14 cellular contexts compared by ENCODE assay signal in the genomic region with DNA sequence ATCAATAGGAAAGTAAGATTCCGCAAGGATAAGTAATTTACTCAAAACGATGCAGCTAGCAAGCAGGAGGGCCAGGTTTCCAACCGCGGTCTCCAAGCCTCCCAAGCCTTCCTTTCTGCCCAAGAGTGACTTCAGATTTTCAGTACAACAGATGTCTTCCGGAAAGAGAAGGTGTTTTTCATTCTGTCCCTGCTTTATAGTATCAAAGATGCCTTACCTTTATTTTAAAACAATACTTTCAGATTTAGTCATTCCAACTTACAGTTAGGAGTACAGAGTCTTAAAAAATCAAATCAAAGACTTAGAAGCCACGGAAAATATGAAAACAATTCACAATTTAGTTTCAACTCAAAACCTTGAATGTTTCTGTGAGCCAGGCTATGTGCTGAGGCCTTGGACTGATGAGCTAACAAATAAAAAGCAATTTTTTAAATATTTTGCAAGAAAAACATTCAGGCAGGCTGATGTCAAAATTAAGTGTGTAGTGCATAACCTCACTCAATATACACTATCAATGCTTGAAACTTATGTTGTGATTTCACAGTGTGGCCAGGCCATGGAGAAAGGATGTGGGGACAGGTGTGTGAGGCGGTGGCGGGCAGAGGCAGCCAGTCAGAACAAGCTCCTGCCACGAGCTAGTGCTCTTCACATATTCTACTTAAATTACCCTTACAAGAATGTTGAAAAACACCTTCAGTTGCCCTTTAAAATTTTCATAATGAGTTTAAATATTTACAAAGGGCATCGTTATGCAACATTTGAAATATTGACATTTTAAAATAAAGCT. TPM values are rescaled to one million over a fixed set of nuclear protein-coding genes. Genes with fewer than 3 reads are reported as not detected.
DNase-seq lines count a peak whose midpoint lies in the region; ATAC-seq and TF ChIP-seq lines count a peak whose summit lies in the region.
"Had no signal": no experiment of that assay in that cellular context is flagged by ENCODE, and none has a peak within 500 bp of the region (broad histone marks: within the 10 kb centered on the region; RNA-seq: fewer than 3 reads in every experiment).

No MANE protein-coding gene starts in this region.

- peaks cover 3% of the 10 kb centered on the region for H3K27me3 Mint-ChIP-seq in activated naive CD8-positive, alpha-beta T cell treated with anti-CD3 and anti-CD28 coated beads for 36 hours
- H3K27me3 Mint-ChIP-seq in osteocyte (ENCODE audit: unreplicated experiment), result peaks cover 4% of the 10 kb centered on the region

- WGBS in aorta, 2 donors, result 85 to 89% methylated on average over 10 of the region's 10 CpGs

- ATAC-seq in GM19043 (IDR thresholded peaks at IDR 0.05; ENCODE audit: low read depth, unreplicated experiment) (peak; percentile 94), HG02938 (IDR thresholded peaks at IDR 0.05; ENCODE audit: unreplicated experiment) (peak; percentile 54), aorta (ENCODE audit: low FRiP score) (no peak)
- ATAC-seq: CD8-positive, alpha-beta T cell; SK-N-SH treated with all-trans-retinoic acid at 6 μM for 48 hours had no signal

- DNase-seq in GM06990 (ENCODE audit: extremely low read depth, insufficient read length), result peak; percentile 55
- DNase-seq in activated naive CD8-positive, alpha-beta T cell treated with anti-CD3 and anti-CD28 coated beads for 36 hours, result peak; percentile 26
- DNase-seq in NCI-H1694 treated with DMSO at 0.1 percent for 48 hours (lab: John Stamatoyannopoulos, UW), result no peak
- no peak for DNase-seq in osteocyte (ENCODE audit: extremely low spot score, unreplicated experiment)
- DNase-seq in NCI-H187 treated with DMSO at 0.1 percent for 48 hours (lab: John Stamatoyannopoulos, UW), result no peak
- no peak for DNase-seq in aorta
- DNase-seq: CD8-positive, alpha-beta T cell; stimulated activated CD4-positive, alpha-beta T cell treated with anti-CD3 and anti-CD28 coated beads, Interleukin-4, amount 100 ng/mL, for 1 hour had no signal

- H3K36me3 Mint-ChIP-seq in activated naive CD8-positive, alpha-beta T cell treated with anti-CD3 and anti-CD28 coated beads for 36 hours, result peaks cover 2% of the 10 kb centered on the region
- peaks cover 13% of the 10 kb centered on the region for H3K36me3 Mint-ChIP-seq in osteocyte (ENCODE audit: unreplicated experiment)

- no peaks in the 10 kb centered on the region for H3K27me3 ChIP-seq in GM06990 (replicated peaks; ENCODE audit: control insufficient read depth, insufficient read depth, low read length)
- no peaks in the 10 kb centered on the region for H3K27me3 ChIP-seq in aorta (ENCODE audit: control insufficient read depth in 1 of 2, insufficient read depth in 2 of 2, low read length in 1 of 2)
- H3K27me3 ChIP-seq: cardiac muscle cell, neutrophil had no signal

- H3K4me3 ChIP-seq in GM06990 (replicated peaks; ENCODE audit: low read depth, low read length) (no peak overlapping the region), aorta (ENCODE audit: low read length in 2 of 2) (no peak overlapping the region)
- H3K4me3 ChIP-seq: cardiac muscle cell had no signal

- H3K4me3 Mint-ChIP-seq in activated naive CD8-positive, alpha-beta T cell treated with anti-CD3 and anti-CD28 coated beads for 36 hours, result no peak overlapping the region
- no peak overlapping the region for H3K4me3 Mint-ChIP-seq in osteocyte (ENCODE audit: unreplicated experiment)
- H3K4me3 Mint-ChIP-seq: CD8-positive, alpha-beta T cell had no signal

- intact Hi-C loops in aorta (cut with DNase I), result no loop called here

- no peaks in the 10 kb centered on the region for H3K4me1 ChIP-seq in aorta (ENCODE audit: control insufficient read depth in 1 of 2, insufficient read depth in 2 of 2, low read length in 2 of 2)

- peaks cover 22% of the 10 kb centered on the region for H3K4me1 Mint-ChIP-seq in activated naive CD8-positive, alpha-beta T cell treated with anti-CD3 and anti-CD28 coated beads for 36 hours
- H3K4me1 Mint-ChIP-seq in osteocyte (ENCODE audit: unreplicated experiment), result peaks cover 12% of the 10 kb centered on the region

- TF ChIP-seq CTCF in GM06990 (IDR thresholded peaks at IDR 0.05; ENCODE audit: insufficient read depth, low read length, poor library complexity, severe bottlenecking) (no peak), osteocyte (IDR thresholded peaks at IDR 0.05) (no peak)

- no peak overlapping the region for H3K27ac ChIP-seq in aorta (ENCODE audit: low read depth in 1 of 2, low read length in 2 of 2)
- H3K27ac ChIP-seq: cardiac muscle cell, neutrophil had no signal

- peak overlapping the region; percentile 13 for H3K27ac Mint-ChIP-seq in activated naive CD8-positive, alpha-beta T cell treated with anti-CD3 and anti-CD28 coated beads for 36 hours
- H3K27ac Mint-ChIP-seq in osteocyte (ENCODE audit: unreplicated experiment), result no peak overlapping the region
- H3K27ac Mint-ChIP-seq: CD8-positive, alpha-beta T cell had no signal

- no peaks in the 10 kb centered on the region for H3K36me3 ChIP-seq in GM06990 (ENCODE audit: control insufficient read depth, insufficient read depth, low read length)
- no peaks in the 10 kb centered on the region for H3K36me3 ChIP-seq in aorta (ENCODE audit: control insufficient read depth in 1 of 2, insufficient read depth in 2 of 2, low read length in 1 of 2)
- H3K36me3 ChIP-seq: cardiac muscle cell, neutrophil had no signal

- no peaks in the 10 kb centered on the region for H3K9me3 ChIP-seq in aorta (ENCODE audit: control insufficient read depth, low read length)
- H3K9me3 ChIP-seq: neutrophil had no signal

- no peaks in the 10 kb centered on the region for H3K9me3 Mint-ChIP-seq in activated naive CD8-positive, alpha-beta T cell treated with anti-CD3 and anti-CD28 coated beads for 36 hours
- no peaks in the 10 kb centered on the region for H3K9me3 Mint-ChIP-seq in osteocyte (ENCODE audit: unreplicated experiment)
- H3K9me3 Mint-ChIP-seq: CD8-positive, alpha-beta T cell; HFFc6 had no signal

RNA-seq across cellular contexts. Expression of gene CYB5A, which starts 43.4 kb away (rescaled TPM):
- total RNA-seq in activated naive CD8-positive, alpha-beta T cell treated with anti-CD3 and anti-CD28 coated beads for 36 hours, result 10 to 100 TPM; 48.5 to 51.5 TPM
- total RNA-seq in osteocyte (28.2 and 33.2 TPM in 2 replicates), aorta (10 to 100 TPM; 33.2 to 41.6 TPM)
- 100 to 1,000 TPM in 1 of 2 donors, 10 to 100 TPM in 1; 92.8 to 276 TPM for polyA plus RNA-seq in aorta

Comparison
In these comparisons a context has a peak if more than half of its experiments do, and no peak if none do; other contexts are left out.
1. DNase-seq: peak in GM06990 (single experiment) and activated naive CD8-positive, alpha-beta T cell treated with anti-CD3 and anti-CD28 coated beads for 36 hours (single experiment); none in NCI-H1694 treated with DMSO at 0.1 percent for 48 hours (single experiment), osteocyte (single experiment), NCI-H187 treated with DMSO at 0.1 percent for 48 hours (single experiment) and aorta (0 of 2).